8 cellular contexts compared by ENCODE assay signal in the genomic region with DNA sequence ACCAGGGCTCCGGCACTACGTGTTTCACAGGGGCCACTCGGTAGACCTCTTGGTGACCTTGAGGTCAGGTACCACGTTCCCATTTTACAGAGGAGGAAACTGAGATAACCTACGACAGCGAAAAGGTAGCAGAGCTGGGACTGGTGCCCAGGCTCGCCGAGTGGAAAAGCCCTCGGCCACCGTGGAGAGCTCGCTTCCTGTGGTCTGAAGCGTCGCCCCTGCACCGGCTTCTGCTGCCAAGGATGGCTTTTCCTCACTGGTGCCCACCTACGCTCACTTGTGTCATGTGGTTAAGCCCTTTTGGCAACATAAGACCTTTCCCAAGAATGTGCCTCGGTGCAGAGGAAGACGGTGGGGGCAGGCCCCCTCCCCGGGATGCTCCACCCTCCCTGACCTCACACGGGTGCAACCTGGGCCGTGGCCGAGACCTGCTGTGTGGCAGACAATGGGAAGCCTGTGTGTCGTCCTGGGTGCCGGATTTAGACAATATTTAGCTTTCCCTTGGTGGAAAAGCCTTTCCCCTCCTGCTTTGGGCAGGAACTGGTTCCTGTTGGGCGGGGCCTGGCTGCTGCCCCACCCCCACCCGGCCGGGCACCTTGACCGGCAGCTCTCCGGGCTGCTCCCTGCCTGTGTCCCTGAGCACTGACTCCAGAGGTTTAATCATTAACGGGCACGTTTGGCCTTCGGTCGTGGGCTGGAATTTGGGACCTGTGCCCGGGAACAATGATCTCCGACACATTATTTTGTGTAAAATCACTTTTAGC. TPM values are rescaled to one million over a fixed set of nuclear protein-coding genes. Genes with fewer than 3 reads are reported as not detected.
DNase-seq lines count a peak whose midpoint lies in the region; ATAC-seq and TF ChIP-seq lines count a peak whose summit lies in the region.

No MANE protein-coding gene starts in this region.

- no peak overlapping the region for H3K27ac Mint-ChIP-seq in memory B cell

- H3K4me3 Mint-ChIP-seq in memory B cell, result peak overlapping the region; percentile 71

- ATAC-seq in memory B cell (ENCODE audit: low read depth), result no peak
- no peak for ATAC-seq in GM18517 (IDR thresholded peaks at IDR 0.05; ENCODE audit: unreplicated experiment)

- no peaks in the 10 kb centered on the region for H3K36me3 Mint-ChIP-seq in memory B cell

- TF ChIP-seq CTCF in GM10266 (IDR thresholded peaks at IDR 0.05; ENCODE audit: control insufficient read depth, insufficient read depth, low read depth, missing control alignments), result no peak

- peaks cover 7% of the 10 kb centered on the region for H3K27me3 Mint-ChIP-seq in memory B cell

- DNase-seq in stimulated activated CD4-positive, alpha-beta T cell treated with anti-CD3 and anti-CD28 coated beads, Interleukin-12 subunit alpha, Interleukin-12 subunit beta, amount 100 ng/mL, for 4 hours, result peak; percentile 7
- no peak for DNase-seq in stimulated activated CD4-positive, alpha-beta T cell treated with anti-CD3 and anti-CD28 coated beads, Interleukin-2, amount 100 ng/mL, for 48 hours
- peak; percentile 94 to 97 for DNase-seq in T47D (ENCODE audit: low read depth in 1 of 2, low spot score in 1 of 2)
- DNase-seq in memory B cell (ENCODE audit: low spot score in 2 of 2), result no peak
- no peak for DNase-seq in GM10266 (ENCODE audit: extremely low spot score)
- no peak for DNase-seq in GDM1 (lab: John Stamatoyannopoulos, UW)
- no peak for DNase-seq in SK-N-DZ (ENCODE audit: low spot score)

- in situ Hi-C loops in T47D (cut with HindIII; ENCODE audit: low pct_unique_long_range_greater_than_20kb, low sequenced_read_pairs), result no loop called here

- H3K4me1 Mint-ChIP-seq in memory B cell, result peaks cover 5% of the 10 kb centered on the region

- H3K9me3 Mint-ChIP-seq in memory B cell, result peaks cover 4% of the 10 kb centered on the region

RNA-seq across cellular contexts. Expression of a gene that starts 32.4 kb away (rescaled TPM):
- 2.1 and 8.1 TPM in 2 replicates for polyA plus RNA-seq in SK-N-DZ (2014; cell fraction: cytosol; rRNA removed)
- polyA plus RNA-seq in SK-N-DZ (2014; cell fraction: nucleus; rRNA removed), result 5.5 and 10.0 TPM in 2 replicates

RNA-seq across cellular contexts. Expression of a gene that starts 48.5 kb away (rescaled TPM):
- polyA plus RNA-seq in SK-N-DZ (2014; cell fraction: cytosol; rRNA removed), result not detected in 2 replicates
- polyA plus RNA-seq in SK-N-DZ (2014; cell fraction: nucleus; rRNA removed), result not detected in 2 replicates

Comparison
In these comparisons a context has a peak if more than half of its experiments do, and no peak if none do; other contexts are left out.
1. DNase-seq: peak in stimulated activated CD4-positive, alpha-beta T cell treated with anti-CD3 and anti-CD28 coated beads, Interleukin-12 subunit alpha, Interleukin-12 subunit beta, amount 100 ng/mL, for 4 hours (single experiment) and T47D (2 of 2); none in stimulated activated CD4-positive, alpha-beta T cell treated with anti-CD3 and anti-CD28 coated beads, Interleukin-2, amount 100 ng/mL, for 48 hours (0 of 2), memory B cell (0 of 2), GM10266 (single experiment), GDM1 (single experiment) and SK-N-DZ (single experiment).